ENCODE assay signal across 10 cellular contexts in the genomic region with DNA sequence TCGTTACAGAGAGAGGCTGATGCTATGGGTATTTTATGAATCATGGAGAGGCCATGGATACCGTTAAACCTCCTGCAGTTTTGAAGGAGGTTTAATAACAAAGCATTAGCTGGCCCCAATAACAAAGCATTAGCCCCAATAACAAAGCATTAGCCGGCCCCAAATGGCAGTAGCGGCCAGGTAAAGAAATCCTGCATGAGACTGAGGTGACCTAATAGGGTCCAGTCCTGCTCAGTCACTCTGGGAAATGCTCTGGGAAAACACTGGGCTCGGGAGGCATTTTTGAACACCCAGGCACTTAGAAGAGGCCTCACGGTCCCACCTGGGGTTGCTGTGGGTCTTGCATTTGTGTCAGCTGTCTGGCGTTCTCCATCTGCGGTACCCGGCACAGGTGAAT. TPM values are rescaled to one million over a fixed set of nuclear protein-coding genes. Genes with fewer than 3 reads are reported as not detected.
DNase-seq lines count a peak whose midpoint lies in the region; ATAC-seq and TF ChIP-seq lines count a peak whose summit lies in the region.
"Had no signal": no experiment of that assay in that cellular context is flagged by ENCODE, and none has a peak within 500 bp of the region (broad histone marks: within the 10 kb centered on the region; RNA-seq: fewer than 3 reads in every experiment).

No MANE protein-coding gene starts in this region.

- H3K4me1 ChIP-seq in thyroid gland = peaks cover 0 to 8% of the 10 kb centered on the region in 2 donors

- no peaks in the 10 kb centered on the region for H3K36me3 ChIP-seq in thyroid gland

- peaks cover 13% of the 10 kb centered on the region for H3K4me1 Mint-ChIP-seq in T-helper 1 cell treated with Interleukin-12 subunit alpha and Interleukin-12 subunit beta and Interleukin-4 antibody, amounts not matched to agents 30 μg/mL and 1 μg/mL, for 36 hours (ENCODE audit: low read depth)
- H3K4me1 Mint-ChIP-seq in activated naive CD8-positive, alpha-beta T cell treated with anti-CD3 and anti-CD28 coated beads, Interleukin-2, amount 50 U/mL, for 24 hours = peaks cover 44% of the 10 kb centered on the region
- H3K4me1 Mint-ChIP-seq in stimulated activated naive CD8-positive, alpha-beta T cell treated with anti-CD3 and anti-CD28 coated beads, Interleukin-15, amount 100 ng/mL, for 72 hours = peaks cover 57% of the 10 kb centered on the region

- no peak for TF ChIP-seq POLR2A in thyroid gland (IDR thresholded peaks at IDR 0.05)

- DNase-seq in T-helper 1 cell = no peak
- DNase-seq in activated naive CD8-positive, alpha-beta T cell treated with anti-CD3 and anti-CD28 coated beads, Interleukin-2, amount 50 U/mL, for 24 hours = no peak
- DNase-seq in stimulated activated naive CD8-positive, alpha-beta T cell treated with anti-CD3 and anti-CD28 coated beads, Interleukin-15, amount 100 ng/mL, for 72 hours = no peak
- DNase-seq in NCI-H2081 treated with DMSO at 0.1 percent for 48 hours (lab: John Stamatoyannopoulos, UW) = no peak
- DNase-seq in thyroid gland = no peak
- DNase-seq: cortex of kidney, SHP77 treated with DMSO at 0.1 percent for 48 hours had no signal

- TF ChIP-seq CTCF in thyroid gland (IDR thresholded peaks at IDR 0.05) = no peak

- peaks cover 56% of the 10 kb centered on the region for H3K27me3 Mint-ChIP-seq in T-helper 1 cell treated with Interleukin-12 subunit alpha and Interleukin-12 subunit beta and Interleukin-4 antibody, amounts not matched to agents 30 μg/mL and 1 μg/mL, for 36 hours (ENCODE audit: low read depth)
- no peaks in the 10 kb centered on the region for H3K27me3 Mint-ChIP-seq in activated naive CD8-positive, alpha-beta T cell treated with anti-CD3 and anti-CD28 coated beads, Interleukin-2, amount 50 U/mL, for 24 hours
- H3K27me3 Mint-ChIP-seq in stimulated activated naive CD8-positive, alpha-beta T cell treated with anti-CD3 and anti-CD28 coated beads, Interleukin-15, amount 100 ng/mL, for 72 hours = no peaks in the 10 kb centered on the region

- intact Hi-C loops in thyroid gland (cut with DNase I) = no loop called here

- H3K4me3 ChIP-seq in thyroid gland (replicated peaks in 1 of 3) = peak overlapping the region in 1 of 3 donors; percentile 31

- no peak for ATAC-seq in activated naive CD8-positive, alpha-beta T cell treated with anti-CD3 and anti-CD28 coated beads, Interleukin-2, amount 50 U/mL, for 24 hours
- ATAC-seq in stimulated activated naive CD8-positive, alpha-beta T cell treated with anti-CD3 and anti-CD28 coated beads, Interleukin-15, amount 100 ng/mL, for 72 hours = peak; percentile 3
- no peak for ATAC-seq in GM18498 (IDR thresholded peaks at IDR 0.05; ENCODE audit: unreplicated experiment)

- 69 to 72% methylated on average over 7 to 9 of the region's 9 CpGs for WGBS in thyroid gland, 2 donors

- H3K9me3 ChIP-seq in thyroid gland = no peaks in the 10 kb centered on the region

- H3K27ac Mint-ChIP-seq in T-helper 1 cell treated with Interleukin-12 subunit alpha and Interleukin-12 subunit beta and Interleukin-4 antibody, amounts not matched to agents 30 μg/mL and 1 μg/mL, for 36 hours = no peak overlapping the region
- peak overlapping the region; percentile 72 for H3K27ac Mint-ChIP-seq in activated naive CD8-positive, alpha-beta T cell treated with anti-CD3 and anti-CD28 coated beads, Interleukin-2, amount 50 U/mL, for 24 hours
- peak overlapping the region; percentile 12 to 19 for H3K27ac Mint-ChIP-seq in stimulated activated naive CD8-positive, alpha-beta T cell treated with anti-CD3 and anti-CD28 coated beads, Interleukin-15, amount 100 ng/mL, for 72 hours

- H3K27me3 ChIP-seq in layer of hippocampus (ENCODE audit: control insufficient read depth, insufficient read depth, low read length) (peaks cover 13% of the 10 kb centered on the region), thyroid gland (no peaks in the 10 kb centered on the region)

- H3K9me3 Mint-ChIP-seq in T-helper 1 cell treated with Interleukin-12 subunit alpha and Interleukin-12 subunit beta and Interleukin-4 antibody, amounts not matched to agents 30 μg/mL and 1 μg/mL, for 36 hours = no peaks in the 10 kb centered on the region
- H3K9me3 Mint-ChIP-seq in activated naive CD8-positive, alpha-beta T cell treated with anti-CD3 and anti-CD28 coated beads, Interleukin-2, amount 50 U/mL, for 24 hours = no peaks in the 10 kb centered on the region
- no peaks in the 10 kb centered on the region for H3K9me3 Mint-ChIP-seq in stimulated activated naive CD8-positive, alpha-beta T cell treated with anti-CD3 and anti-CD28 coated beads, Interleukin-15, amount 100 ng/mL, for 72 hours

- peak overlapping the region; percentile 21 for H3K27ac ChIP-seq in layer of hippocampus (ENCODE audit: low read depth, low read length)
- H3K27ac ChIP-seq in thyroid gland = no peak overlapping the region

- no peaks in the 10 kb centered on the region for H3K36me3 Mint-ChIP-seq in T-helper 1 cell treated with Interleukin-12 subunit alpha and Interleukin-12 subunit beta and Interleukin-4 antibody, amounts not matched to agents 30 μg/mL and 1 μg/mL, for 36 hours (ENCODE audit: low read depth)
- H3K36me3 Mint-ChIP-seq in activated naive CD8-positive, alpha-beta T cell treated with anti-CD3 and anti-CD28 coated beads, Interleukin-2, amount 50 U/mL, for 24 hours (ENCODE audit: low read depth) = peaks cover 6% of the 10 kb centered on the region

- H3K4me3 Mint-ChIP-seq in T-helper 1 cell treated with Interleukin-12 subunit alpha and Interleukin-12 subunit beta and Interleukin-4 antibody, amounts not matched to agents 30 μg/mL and 1 μg/mL, for 36 hours = peak overlapping the region; percentile 30
- H3K4me3 Mint-ChIP-seq in activated naive CD8-positive, alpha-beta T cell treated with anti-CD3 and anti-CD28 coated beads, Interleukin-2, amount 50 U/mL, for 24 hours = peak overlapping the region; percentile 77
- peak overlapping the region; percentile 77 to 91 for H3K4me3 Mint-ChIP-seq in stimulated activated naive CD8-positive, alpha-beta T cell treated with anti-CD3 and anti-CD28 coated beads, Interleukin-15, amount 100 ng/mL, for 72 hours

RNA-seq across cellular contexts. Expression of gene RIN3, which starts 0.8 kb away (rescaled TPM):
- total RNA-seq in thyroid gland = 1 to 10 TPM; 4.7 to 7.9 (median 6.6) TPM

Comparison
In these comparisons a context has a peak if more than half of its experiments do, and no peak if none do; other contexts are left out.
1. H3K4me3 Mint-ChIP-seq: peak in every context shown above with its lines; median percentile 84 in stimulated activated naive CD8-positive, alpha-beta T cell treated with anti-CD3 and anti-CD28 coated beads, Interleukin-15, amount 100 ng/mL, for 72 hours; 77 in activated naive CD8-positive, alpha-beta T cell treated with anti-CD3 and anti-CD28 coated beads, Interleukin-2, amount 50 U/mL, for 24 hours; 30 in T-helper 1 cell treated with Interleukin-12 subunit alpha and Interleukin-12 subunit beta and Interleukin-4 antibody, amounts not matched to agents 30 μg/mL and 1 μg/mL, for 36 hours.